19 cellular contexts compared by ENCODE assay signal in the genomic region with DNA sequence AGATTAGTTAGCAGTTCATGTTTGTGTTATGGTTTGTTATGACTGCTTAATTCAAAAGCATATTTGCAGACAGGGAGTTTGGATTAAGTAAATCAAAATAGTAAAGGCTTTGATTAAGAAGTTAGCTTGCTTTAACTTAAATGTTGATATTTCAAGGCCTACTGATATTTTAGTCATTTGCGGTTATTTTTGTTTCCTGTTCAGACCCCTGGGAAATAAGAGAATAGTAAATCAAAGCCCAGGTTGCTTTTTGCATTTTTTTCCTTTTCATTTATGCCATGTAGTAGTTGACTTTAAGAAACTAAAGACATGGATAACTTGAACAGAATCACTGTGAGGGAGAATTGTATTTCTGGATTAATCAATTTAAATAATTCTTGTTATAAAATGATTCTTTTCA.
DNase-seq lines count a peak whose midpoint lies in the region; ATAC-seq and TF ChIP-seq lines count a peak whose summit lies in the region.
"Had no signal": no experiment of that assay in that cellular context is flagged by ENCODE, and none has a peak within 500 bp of the region (broad histone marks: within the 10 kb centered on the region; RNA-seq: fewer than 3 reads in every experiment).

No MANE protein-coding gene starts in this region.

- H3K4me1 Mint-ChIP-seq in activated B cell treated with CpG ODN at 0.5 μM for 24 hours (peaks cover 72% of the 10 kb centered on the region), naive B cell (peaks cover 38 to 58% (median 47%) of the 10 kb centered on the region in 3 donors)

- H3K4me1 ChIP-seq in A673 (ENCODE audit: insufficient read depth, low read length, poor library complexity, severe bottlenecking), result peaks cover 44% of the 10 kb centered on the region
- H3K4me1 ChIP-seq in vagina, result peaks cover 6% of the 10 kb centered on the region

- no TSS peak for BruUV-seq in A673 (replicated peaks; lab: Mats Ljungman, UMichigan)

- H3K4me3 Mint-ChIP-seq in activated B cell treated with CpG ODN at 0.5 μM for 24 hours (peak overlapping the region; percentile 75), naive B cell (peak overlapping the region; percentile 13 to 89 (median 80))
- H3K4me3 Mint-ChIP-seq: GM23338 had no signal

- no peaks in the 10 kb centered on the region for H3K9me3 ChIP-seq in A673 (ENCODE audit: low read depth, low read length, poor library complexity, severe bottlenecking)
- H3K9me3 ChIP-seq in vagina, result no peaks in the 10 kb centered on the region
- H3K9me3 ChIP-seq: SJSA1 had no signal

- no peak overlapping the region for H3K4me3 ChIP-seq in A673 (ENCODE audit: low read depth, low read length, poor library complexity, severe bottlenecking)
- no peak overlapping the region for H3K4me3 ChIP-seq in vagina
- H3K4me3 ChIP-seq: GM23338, SJSA1 had no signal

- CTCF ChIA-PET in A673 (lab: Charles Lee) (interaction anchor here (2.7 kb wide), 1 partner anchor 220 kb away, joined by 24 read pairs; no protein-coding TSS in a partner anchor), activated B cell treated with CpG ODN at 0.5 μM for 24 hours (lab: Charles Lee) (interaction anchor here (1.1 to 4.8 kb wide), 6 partner anchors 17 to 220 kb away, joined by 3 to 32 read pairs (median 14); partner anchors contain the start of gene HDAC9)

- DNase-seq in A673 (ENCODE audit: low spot score), result peak; percentile 34
- no peak for DNase-seq in activated B cell treated with CpG ODN at 0.5 μM for 24 hours
- peak; percentile 25 for DNase-seq in naive B cell
- DNase-seq in vagina (ENCODE audit: extremely low spot score in 2 of 2), result no peak
- no peak for DNase-seq in T-helper 2 cell
- no peak for DNase-seq in SW 1271 (lab: John Stamatoyannopoulos, UW)
- DNase-seq: 8988T, KBM-7, NCI-H1417, NCI-H187, NCI-H2227 treated with DMSO at 0.1 percent for 48 hours, NCI-H524 treated with DMSO at 0.1 percent for 48 hours had no signal

- H3K27ac Mint-ChIP-seq in activated B cell treated with CpG ODN at 0.5 μM for 24 hours (peak overlapping the region; percentile 92), naive B cell (peak overlapping the region; percentile 69 to 93 (median 87))
- H3K27ac Mint-ChIP-seq: GM23338 had no signal

- H3K36me3 ChIP-seq in A673 (ENCODE audit: insufficient read depth, low read length, poor library complexity, severe bottlenecking) (no peaks in the 10 kb centered on the region), vagina (no peaks in the 10 kb centered on the region)

- TF ChIP-seq CTCF in A673 (conservative IDR thresholded peaks at IDR 0.05; ENCODE audit: low read depth, low read length) (no peak), activated B cell treated with CpG ODN at 0.5 μM for 24 hours (IDR thresholded peaks at IDR 0.05) (no peak), vagina (IDR thresholded peaks at IDR 0.05) (no peak)

- H3K36me3 Mint-ChIP-seq in activated B cell treated with CpG ODN at 0.5 μM for 24 hours (ENCODE audit: low read depth) (peaks cover 19% of the 10 kb centered on the region), naive B cell (no peaks in the 10 kb centered on the region)

- TF ChIP-seq POLR2A in vagina (IDR thresholded peaks at IDR 0.05), result no peak

- H3K9me3 Mint-ChIP-seq in activated B cell treated with CpG ODN at 0.5 μM for 24 hours, result no peaks in the 10 kb centered on the region
- no peaks in the 10 kb centered on the region for H3K9me3 Mint-ChIP-seq in naive B cell
- H3K9me3 Mint-ChIP-seq: GM23338 had no signal

- ATAC-seq in HG02885 (IDR thresholded peaks at IDR 0.05; ENCODE audit: poor library complexity, unreplicated experiment) (peak; percentile 20), activated B cell treated with CpG ODN at 0.5 μM for 24 hours (ENCODE audit: low read depth) (peak; percentile 56), naive B cell (ENCODE audit: low read depth in 2 of 2) (peak; percentile 47 to 55), HG03460 (IDR thresholded peaks at IDR 0.05; ENCODE audit: unreplicated experiment) (no peak)
- ATAC-seq: GM23338, HCT116, Panc1 had no signal

- intact Hi-C loops in A673 (cut with micrococcal nuclease; ENCODE audit: unreplicated experiment), result loop anchor here (10.0 kb wide), 1 partner anchor 868 kb away; no protein-coding TSS in a partner anchor
- intact Hi-C loops in activated B cell treated with CpG ODN at 0.5 μM for 24 hours (cut with micrococcal nuclease), result loop anchor here (1.0 kb wide), 1 partner anchor 78 kb away; the partner anchor contains the start of gene HDAC9
- intact Hi-C loops in vagina (cut with DNase I), result no loop called here

- H3K27ac ChIP-seq in A673 (ENCODE audit: low read depth, low read length, poor library complexity, severe bottlenecking), result no peak overlapping the region
- H3K27ac ChIP-seq in vagina, result no peak overlapping the region
- H3K27ac ChIP-seq: C4-2B, SJSA1 had no signal

- POLR2A ChIA-PET in A673 (lab: Charles Lee; ENCODE audit: low non-redundant PET) (no interaction called here), activated B cell treated with CpG ODN at 0.5 μM for 24 hours (lab: Charles Lee) (interaction anchor here (0.5 to 5.1 kb wide), 9 partner anchors 30 to 215 kb away, joined by 3 to 30 read pairs (median 4); partner anchors contain the start of gene HDAC9)

- H3K27me3 ChIP-seq in A673 (replicated peaks; ENCODE audit: insufficient read depth, low read depth, low read length, poor library complexity) (no peaks in the 10 kb centered on the region), vagina (no peaks in the 10 kb centered on the region)
- H3K27me3 ChIP-seq: SJSA1 had no signal

- no peaks in the 10 kb centered on the region for H3K27me3 Mint-ChIP-seq in activated B cell treated with CpG ODN at 0.5 μM for 24 hours
- H3K27me3 Mint-ChIP-seq in naive B cell, result no peaks in the 10 kb centered on the region

Comparison
In these comparisons a context has a peak if more than half of its experiments do, and no peak if none do; other contexts are left out.
1. DNase-seq: peak in A673 (single experiment) and naive B cell (single experiment); none in activated B cell treated with CpG ODN at 0.5 μM for 24 hours (single experiment), vagina (0 of 2), T-helper 2 cell (0 of 5) and SW 1271 (0 of 2).